Comparison of ENCODE assay signal across 17 cellular contexts in genomic region chr16:68077866-68078725, GRCh38. TPM values are rescaled to one million over a fixed set of nuclear protein-coding genes. Genes with fewer than 3 reads are reported as not detected.
DNase-seq lines count a peak whose midpoint lies in the region; ATAC-seq and TF ChIP-seq lines count a peak whose summit lies in the region.
"Had no signal": no experiment of that assay in that cellular context is flagged by ENCODE, and none has a peak within 500 bp of the region (broad histone marks: within the 10 kb centered on the region; RNA-seq: fewer than 3 reads in every experiment).

No MANE protein-coding gene starts in this region.

- H3K36me3 ChIP-seq in lower lobe of right lung (peaks cover 52% of the 10 kb centered on the region), suprapubic skin (peaks cover 52% of the 10 kb centered on the region), tibial artery (peaks cover 28 to 65% (median 31%) of the 10 kb centered on the region in 3 donors)

- ATAC-seq in lower lobe of right lung (no peak), GM21737 (IDR thresholded peaks at IDR 0.05; ENCODE audit: unreplicated experiment) (no peak)
- ATAC-seq: gastrocnemius medialis, Right ventricle myocardium inferior had no signal

- H3K36me3 Mint-ChIP-seq in activated T-cell treated with anti-CD3 and anti-CD28 coated beads, Interleukin-2, amount 50 U/mL, for 24 hours (ENCODE audit: low read depth), result peaks cover 70% of the 10 kb centered on the region
- H3K36me3 Mint-ChIP-seq in activated CD4-positive, alpha-beta memory T cell treated with anti-CD3 and anti-CD28 coated beads, Interleukin-2, amount 10 ng/mL, durations not matched to agents 7 days and 5 days (ENCODE audit: low read depth), result peaks cover 63% of the 10 kb centered on the region

- 90% methylated on average over 7 of the region's 7 CpGs for WGBS in suprapubic skin

- H3K4me1 Mint-ChIP-seq in activated T-cell treated with anti-CD3 and anti-CD28 coated beads, Interleukin-2, amount 50 U/mL, for 24 hours (ENCODE audit: low read depth), result peaks cover 84% of the 10 kb centered on the region
- peaks cover 89% of the 10 kb centered on the region for H3K4me1 Mint-ChIP-seq in activated CD4-positive, alpha-beta memory T cell treated with anti-CD3 and anti-CD28 coated beads, Interleukin-2, amount 10 ng/mL, durations not matched to agents 7 days and 5 days

- H3K4me3 ChIP-seq in lower lobe of right lung (no peak overlapping the region), suprapubic skin (no peak overlapping the region), tibial artery (no peak overlapping the region)
- H3K4me3 ChIP-seq: gastrocnemius medialis had no signal

- H3K27ac ChIP-seq in lower lobe of right lung (peak overlapping the region; percentile 99), suprapubic skin (peak overlapping the region; percentile 0), tibial artery (no peak overlapping the region)

- no peaks in the 10 kb centered on the region for H3K9me3 Mint-ChIP-seq in activated T-cell treated with anti-CD3 and anti-CD28 coated beads, Interleukin-2, amount 50 U/mL, for 24 hours
- no peaks in the 10 kb centered on the region for H3K9me3 Mint-ChIP-seq in activated CD4-positive, alpha-beta memory T cell treated with anti-CD3 and anti-CD28 coated beads, Interleukin-2, amount 10 ng/mL, durations not matched to agents 7 days and 5 days
- H3K9me3 Mint-ChIP-seq: brain, endodermal cell, nephron had no signal

- peak overlapping the region; percentile 97 for H3K27ac Mint-ChIP-seq in activated T-cell treated with anti-CD3 and anti-CD28 coated beads, Interleukin-2, amount 50 U/mL, for 24 hours
- peak overlapping the region; percentile 95 for H3K27ac Mint-ChIP-seq in activated CD4-positive, alpha-beta memory T cell treated with anti-CD3 and anti-CD28 coated beads, Interleukin-2, amount 10 ng/mL, durations not matched to agents 7 days and 5 days
- H3K27ac Mint-ChIP-seq: brain, endodermal cell, nephron had no signal

- TF ChIP-seq EP300 in suprapubic skin (IDR thresholded peaks at IDR 0.05), result no peak

- intact Hi-C loops in lower lobe of right lung (cut with DNase I), result no loop called here
- intact Hi-C loops in tibial artery (cut with DNase I; ENCODE audit: low total_unique reads), result no loop called here

- no peak for TF ChIP-seq POLR2A in suprapubic skin (IDR thresholded peaks at IDR 0.05)

- H3K9me3 ChIP-seq in lower lobe of right lung, result no peaks in the 10 kb centered on the region
- H3K9me3 ChIP-seq in suprapubic skin, result no peaks in the 10 kb centered on the region
- no peaks in the 10 kb centered on the region for H3K9me3 ChIP-seq in tibial artery
- H3K9me3 ChIP-seq: gastrocnemius medialis had no signal

- no peaks in the 10 kb centered on the region for H3K27me3 Mint-ChIP-seq in activated T-cell treated with anti-CD3 and anti-CD28 coated beads, Interleukin-2, amount 50 U/mL, for 24 hours
- H3K27me3 Mint-ChIP-seq in activated CD4-positive, alpha-beta memory T cell treated with anti-CD3 and anti-CD28 coated beads, Interleukin-2, amount 10 ng/mL, durations not matched to agents 7 days and 5 days, result no peaks in the 10 kb centered on the region
- H3K27me3 Mint-ChIP-seq: brain had no signal

- H3K4me1 ChIP-seq in lower lobe of right lung, result peaks cover 53% of the 10 kb centered on the region
- peaks cover 42% of the 10 kb centered on the region for H3K4me1 ChIP-seq in suprapubic skin
- no peaks in the 10 kb centered on the region for H3K4me1 ChIP-seq in tibial artery

- DNase-seq in activated T-cell treated with anti-CD3 and anti-CD28 coated beads, Interleukin-2, amount 50 U/mL, for 24 hours, result no peak
- DNase-seq in activated T-cell treated with anti-CD3 and anti-CD28 coated beads for 4 hours (no peak), lower lobe of right lung (no peak), suprapubic skin (ENCODE audit: low spot score in 2 of 2) (no peak), tibial artery (no peak), NCI-H1694 treated with DMSO at 0.1 percent for 48 hours (lab: John Stamatoyannopoulos, UW) (no peak)
- DNase-seq in activated CD4-positive, alpha-beta memory T cell treated with anti-CD3 and anti-CD28 coated beads, Interleukin-2, amount 10 ng/mL, durations not matched to agents 7 days and 5 days, result no peak
- DNase-seq: ACHN, DMS153, endodermal cell, gastrocnemius medialis, NCI-H1417 treated with DMSO at 0.1 percent for 48 hours, NCI-H774 had no signal

- H3K4me3 Mint-ChIP-seq in activated T-cell treated with anti-CD3 and anti-CD28 coated beads, Interleukin-2, amount 50 U/mL, for 24 hours, result peak overlapping the region; percentile 72
- no peak overlapping the region for H3K4me3 Mint-ChIP-seq in activated CD4-positive, alpha-beta memory T cell treated with anti-CD3 and anti-CD28 coated beads, Interleukin-2, amount 10 ng/mL, durations not matched to agents 7 days and 5 days
- H3K4me3 Mint-ChIP-seq: brain, endodermal cell, nephron had no signal

- no peak for TF ChIP-seq CTCF in lower lobe of right lung (IDR thresholded peaks at IDR 0.05)
- TF ChIP-seq CTCF in suprapubic skin (IDR thresholded peaks at IDR 0.05), result no peak
- no peak for TF ChIP-seq CTCF in tibial artery (IDR thresholded peaks at IDR 0.05)

- no peaks in the 10 kb centered on the region for H3K27me3 ChIP-seq in lower lobe of right lung (ENCODE audit: low read depth)
- H3K27me3 ChIP-seq in suprapubic skin, result no peaks in the 10 kb centered on the region
- no peaks in the 10 kb centered on the region for H3K27me3 ChIP-seq in tibial artery
- H3K27me3 ChIP-seq: gastrocnemius medialis had no signal

- POLR2A ChIA-PET in activated CD4-positive, alpha-beta memory T cell treated with anti-CD3 and anti-CD28 coated beads, Interleukin-2, amount 10 ng/mL, durations not matched to agents 7 days and 5 days (lab: Charles Lee), result interaction anchor here (1.0 to 18.9 kb wide), 4 partner anchors 6 to 20 kb away, joined by 3 to 514 read pairs (median 264); partner anchors contain the start of gene NFATC3

- CTCF ChIA-PET in activated CD4-positive, alpha-beta memory T cell treated with anti-CD3 and anti-CD28 coated beads, Interleukin-2, amount 10 ng/mL, durations not matched to agents 7 days and 5 days (lab: Charles Lee), result interaction anchor here (2.0 to 2.6 kb wide), 2 partner anchors 8 to 13 kb away, joined by 16 to 18 read pairs; no protein-coding TSS in a partner anchor

RNA-seq across cellular contexts. Expression of gene NFATC3, which starts 7.1 kb away (rescaled TPM):
- total RNA-seq in activated CD4-positive, alpha-beta memory T cell treated with anti-CD3 and anti-CD28 coated beads, Interleukin-2, amount 10 ng/mL, durations not matched to agents 7 days and 5 days, result 100 to 1,000 TPM; 208 to 209 TPM
- 61.6 TPM for total RNA-seq in lower lobe of right lung
- total RNA-seq in suprapubic skin, result 10 to 100 TPM; 32.7 to 58.1 (median 36.9) TPM

RNA-seq across cellular contexts. Expression of gene DUS2, which starts 55.0 kb away (rescaled TPM):
- 10 to 100 TPM; 23.8 to 24.4 TPM for total RNA-seq in activated CD4-positive, alpha-beta memory T cell treated with anti-CD3 and anti-CD28 coated beads, Interleukin-2, amount 10 ng/mL, durations not matched to agents 7 days and 5 days
- total RNA-seq in lower lobe of right lung (15.1 TPM), suprapubic skin (10 to 100 TPM; 14.4 to 21.6 (median 15.5) TPM)

RNA-seq across cellular contexts. Expression of gene DDX28, which starts 55.1 kb away (rescaled TPM):
- total RNA-seq in activated CD4-positive, alpha-beta memory T cell treated with anti-CD3 and anti-CD28 coated beads, Interleukin-2, amount 10 ng/mL, durations not matched to agents 7 days and 5 days, result 10 to 100 TPM; 11.6 to 12.3 TPM
- 9.9 TPM for total RNA-seq in lower lobe of right lung
- total RNA-seq in suprapubic skin, result 10 to 100 TPM in 2 of 4 donors, 1 to 10 TPM in 2; 9.0 to 22.5 (median 13.0) TPM

Comparison
In these comparisons a context has a peak if more than half of its experiments do, and no peak if none do; other contexts are left out.
1. H3K27ac ChIP-seq: peak in lower lobe of right lung (single experiment) and suprapubic skin (single experiment); none in tibial artery (0 of 2).